Comparison of ENCODE assay signal across 17 cellular contexts in genomic region chr5:6545770-6546690, GRCh38.
A peak's percentile ranks its signal among the peaks of the same experiment; 100 is the strongest.
DNase-seq lines count a peak whose midpoint lies in the region; ATAC-seq and TF ChIP-seq lines count a peak whose summit lies in the region.
"Had no signal": no experiment of that assay in that cellular context is flagged by ENCODE, and none has a peak within 500 bp of the region (broad histone marks: within the 10 kb centered on the region; RNA-seq: fewer than 3 reads in every experiment).

No MANE protein-coding gene starts in this region.

- H3K27me3 ChIP-seq in heart left ventricle (no peaks in the 10 kb centered on the region), right cardiac atrium (ENCODE audit: control insufficient read depth, insufficient read depth) (no peaks in the 10 kb centered on the region)
- H3K27me3 ChIP-seq: brain microvascular endothelial cell, MG63, upper lobe of left lung had no signal

- H3K27ac Mint-ChIP-seq in activated T-helper 1 cell treated with anti-CD3 and anti-CD28 coated beads, Interleukin-12 subunit alpha, Interleukin-12 subunit beta, Interleukin-2, Interleukin-4 antibody, amounts not matched to agents 30 ng/mL and 10 ng/mL and 1 ng/mL, durations not matched to agents 14 hours and 24 hours and 36 hours = no peak overlapping the region
- H3K27ac Mint-ChIP-seq: activated CD4-positive, alpha-beta T cell treated with anti-CD3 and anti-CD28 coated beads, Interleukin-2, amount 10 ng/mL, durations not matched to agents 7 days and 5 days had no signal

- peak overlapping the region in 8 of 12 donors; percentile 9 to 83 (median 54) for H3K27ac ChIP-seq in heart left ventricle
- H3K27ac ChIP-seq in right cardiac atrium (ENCODE audit: low read length) = no peak overlapping the region
- H3K27ac ChIP-seq: brain microvascular endothelial cell, left lung, upper lobe of left lung had no signal

- peaks cover 2% of the 10 kb centered on the region for H3K27me3 Mint-ChIP-seq in activated T-helper 1 cell treated with anti-CD3 and anti-CD28 coated beads, Interleukin-12 subunit alpha, Interleukin-12 subunit beta, Interleukin-2, Interleukin-4 antibody, amounts not matched to agents 30 ng/mL and 10 ng/mL and 1 ng/mL, durations not matched to agents 14 hours and 24 hours and 36 hours (ENCODE audit: insufficient read depth)
- H3K27me3 Mint-ChIP-seq: activated CD4-positive, alpha-beta T cell treated with anti-CD3 and anti-CD28 coated beads, Interleukin-2, amount 10 ng/mL, durations not matched to agents 7 days and 5 days had no signal

- 61 to 67% (median 64%) methylated on average over 22 to 24 of the region's 24 CpGs for WGBS in heart left ventricle, 4 donors
- 66% methylated on average over 24 of the region's 24 CpGs for WGBS in right cardiac atrium

- DNase-seq in heart left ventricle = no peak
- DNase-seq in right cardiac atrium = no peak
- peak; percentile 83 to 88 for DNase-seq in NCI-H526 (lab: John Stamatoyannopoulos, UW)
- peak; percentile 19 for DNase-seq in inferior parietal cortex (ENCODE audit: extremely low spot score)
- DNase-seq in effector CD4-positive, alpha-beta T cell = no peak
- no peak for DNase-seq in activated T-helper 1 cell treated with anti-CD3 and anti-CD28 coated beads, Interleukin-12 subunit alpha, Interleukin-12 subunit beta, Interleukin-2, Interleukin-4 antibody, amounts not matched to agents 30 ng/mL and 10 ng/mL and 1 ng/mL, durations not matched to agents 14 hours and 24 hours and 36 hours (ENCODE audit: low spot score)
- DNase-seq: activated CD4-positive, alpha-beta T cell treated with anti-CD3 and anti-CD28 coated beads, Interleukin-2, amount 10 ng/mL, durations not matched to agents 7 days and 5 days; activated effector memory CD4-positive, alpha-beta T cell treated with anti-CD3 and anti-CD28 coated beads, Interleukin-2, amount 50 U/mL, for 16 hours; brain microvascular endothelial cell; left lung; MG63; stimulated activated CD4-positive, alpha-beta T cell treated with anti-CD3 and anti-CD28 coated beads, Interleukin-12 subunit alpha, Interleukin-12 subunit beta, amount 100 ng/mL, for 4 hours; upper lobe of left lung had no signal

- peaks cover 0 to 19% (median 0%) of the 10 kb centered on the region in 12 donors for H3K4me1 ChIP-seq in heart left ventricle
- H3K4me1 ChIP-seq in right cardiac atrium (ENCODE audit: control insufficient read depth, insufficient read depth, low read length) = no peaks in the 10 kb centered on the region
- H3K4me1 ChIP-seq: left lung, upper lobe of left lung had no signal

- no peaks in the 10 kb centered on the region for H3K4me1 Mint-ChIP-seq in activated T-helper 1 cell treated with anti-CD3 and anti-CD28 coated beads, Interleukin-12 subunit alpha, Interleukin-12 subunit beta, Interleukin-2, Interleukin-4 antibody, amounts not matched to agents 30 ng/mL and 10 ng/mL and 1 ng/mL, durations not matched to agents 14 hours and 24 hours and 36 hours (ENCODE audit: low read depth)
- H3K4me1 Mint-ChIP-seq: activated CD4-positive, alpha-beta T cell treated with anti-CD3 and anti-CD28 coated beads, Interleukin-2, amount 10 ng/mL, durations not matched to agents 7 days and 5 days; neural crest cell had no signal

- peak in 2 of 4 donors; percentile 12 to 53 for ATAC-seq in heart left ventricle
- no peak for ATAC-seq in right cardiac atrium
- ATAC-seq in HG02885 (IDR thresholded peaks at IDR 0.05; ENCODE audit: poor library complexity, unreplicated experiment) = no peak
- ATAC-seq in HG02623 (IDR thresholded peaks at IDR 0.05; ENCODE audit: unreplicated experiment) = no peak
- ATAC-seq: left lung, Panc1 had no signal

- TF ChIP-seq POLR2A in heart left ventricle (IDR thresholded peaks at IDR 0.05) = no peak

- intact Hi-C loops in heart left ventricle (cut with DNase I) (loop anchor here in 1 of 10 donors (10.0 kb wide), 1 partner anchor 171 kb away; the partner anchor contains the start of gene MED10), right cardiac atrium (cut with DNase I) (no loop called here)
- intact Hi-C loops in activated T-helper 1 cell treated with anti-CD3 and anti-CD28 coated beads, Interleukin-12 subunit alpha, Interleukin-12 subunit beta, Interleukin-2, Interleukin-4 antibody, amounts not matched to agents 30 ng/mL and 10 ng/mL and 1 ng/mL, durations not matched to agents 14 hours and 24 hours and 36 hours (cut with micrococcal nuclease) = no loop called here

- no peaks in the 10 kb centered on the region for H3K36me3 ChIP-seq in heart left ventricle
- H3K36me3 ChIP-seq: brain microvascular endothelial cell, left lung, MG63, upper lobe of left lung had no signal

- no peaks in the 10 kb centered on the region for H3K9me3 Mint-ChIP-seq in activated T-helper 1 cell treated with anti-CD3 and anti-CD28 coated beads, Interleukin-12 subunit alpha, Interleukin-12 subunit beta, Interleukin-2, Interleukin-4 antibody, amounts not matched to agents 30 ng/mL and 10 ng/mL and 1 ng/mL, durations not matched to agents 14 hours and 24 hours and 36 hours
- H3K9me3 Mint-ChIP-seq: activated CD4-positive, alpha-beta T cell treated with anti-CD3 and anti-CD28 coated beads, Interleukin-2, amount 10 ng/mL, durations not matched to agents 7 days and 5 days; neural crest cell had no signal

- H3K36me3 Mint-ChIP-seq in activated T-helper 1 cell treated with anti-CD3 and anti-CD28 coated beads, Interleukin-12 subunit alpha, Interleukin-12 subunit beta, Interleukin-2, Interleukin-4 antibody, amounts not matched to agents 30 ng/mL and 10 ng/mL and 1 ng/mL, durations not matched to agents 14 hours and 24 hours and 36 hours (ENCODE audit: low read depth) = no peaks in the 10 kb centered on the region

- H3K4me3 ChIP-seq in heart left ventricle (no peak overlapping the region), right cardiac atrium (ENCODE audit: low read length) (no peak overlapping the region)
- H3K4me3 ChIP-seq: left lung, MG63, upper lobe of left lung had no signal

- no peak overlapping the region for H3K4me3 Mint-ChIP-seq in activated T-helper 1 cell treated with anti-CD3 and anti-CD28 coated beads, Interleukin-12 subunit alpha, Interleukin-12 subunit beta, Interleukin-2, Interleukin-4 antibody, amounts not matched to agents 30 ng/mL and 10 ng/mL and 1 ng/mL, durations not matched to agents 14 hours and 24 hours and 36 hours
- H3K4me3 Mint-ChIP-seq: activated CD4-positive, alpha-beta T cell treated with anti-CD3 and anti-CD28 coated beads, Interleukin-2, amount 10 ng/mL, durations not matched to agents 7 days and 5 days; neural crest cell had no signal

- TF ChIP-seq CTCF in heart left ventricle (IDR thresholded peaks at IDR 0.05) = no peak

- H3K9me3 ChIP-seq in heart left ventricle = no peaks in the 10 kb centered on the region
- peaks cover 2% of the 10 kb centered on the region for H3K9me3 ChIP-seq in right cardiac atrium (ENCODE audit: control insufficient read depth, low read length)
- H3K9me3 ChIP-seq: left lung, MG63, upper lobe of left lung had no signal

Comparison
In these comparisons a context has a peak if more than half of its experiments do, and no peak if none do; other contexts are left out.
1. DNase-seq: peak in NCI-H526 (2 of 2) and inferior parietal cortex (single experiment); none in heart left ventricle (0 of 5), right cardiac atrium (0 of 3), effector CD4-positive, alpha-beta T cell (single experiment) and activated T-helper 1 cell treated with anti-CD3 and anti-CD28 coated beads, Interleukin-12 subunit alpha, Interleukin-12 subunit beta, Interleukin-2, Interleukin-4 antibody, amounts not matched to agents 30 ng/mL and 10 ng/mL and 1 ng/mL, durations not matched to agents 14 hours and 24 hours and 36 hours (single experiment).